9 cellular contexts compared by ENCODE assay signal in the genomic region with DNA sequence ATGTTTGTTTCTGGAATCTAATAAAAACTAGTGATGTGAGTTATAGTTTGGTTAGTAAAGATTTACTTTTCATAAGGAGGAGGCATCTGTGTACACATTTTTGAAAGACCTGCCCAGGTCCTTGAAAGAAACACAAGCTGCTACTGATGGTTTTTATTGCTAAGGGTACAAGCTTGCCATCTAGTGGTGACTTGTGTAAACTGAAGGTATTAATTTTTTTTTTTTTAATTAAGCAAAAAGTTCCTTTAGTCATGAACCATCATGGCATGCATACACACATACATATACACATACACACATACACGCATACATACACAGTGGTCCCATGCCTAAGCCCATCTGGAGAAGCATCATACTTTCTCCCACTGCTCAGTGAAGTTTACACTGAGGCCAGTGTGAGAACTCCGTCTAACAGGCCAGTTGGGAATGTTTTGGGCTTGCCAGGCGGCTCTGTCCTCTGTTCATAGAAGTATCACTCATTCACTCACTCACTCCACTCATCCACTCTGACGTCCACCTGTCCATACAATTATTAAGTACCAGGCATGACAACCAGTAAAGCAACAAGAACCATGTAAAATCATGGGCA.
DNase-seq lines count a peak whose midpoint lies in the region; ATAC-seq and TF ChIP-seq lines count a peak whose summit lies in the region.
"Had no signal": no experiment of that assay in that cellular context is flagged by ENCODE, and none has a peak within 500 bp of the region (broad histone marks: within the 10 kb centered on the region; RNA-seq: fewer than 3 reads in every experiment).

No MANE protein-coding gene starts in this region.

- H3K4me3 ChIP-seq in right lobe of liver, result no peak overlapping the region

- H3K4me1 ChIP-seq in right lobe of liver, result no peaks in the 10 kb centered on the region

- peak; percentile 53 for TF ChIP-seq CTCF in MCF 10A (IDR thresholded peaks at IDR 0.05; ENCODE audit: unreplicated experiment)
- peak; percentile 33 to 69 (median 66) for TF ChIP-seq CTCF in right lobe of liver (IDR thresholded peaks at IDR 0.05)

- H3K4me1 Mint-ChIP-seq in MCF 10A (ENCODE audit: insufficient read depth, unreplicated experiment), result no peaks in the 10 kb centered on the region
- no peaks in the 10 kb centered on the region for H3K4me1 Mint-ChIP-seq in stimulated activated memory B cell treated with anti-CD40 and anti-IgM and Interleukin-4, amounts not matched to agents 10 μg/mL and 1 μg/mL and 100 μg/mL, for 72 hours
- H3K4me1 Mint-ChIP-seq: activated naive CD8-positive, alpha-beta T cell treated with anti-CD3 and anti-CD28 coated beads, Interleukin-2, amount 10 ng/mL, durations not matched to agents 7 days and 5 days had no signal

- no peak overlapping the region for H3K27ac Mint-ChIP-seq in MCF 10A (ENCODE audit: low read depth, unreplicated experiment)
- H3K27ac Mint-ChIP-seq in stimulated activated memory B cell treated with anti-CD40 and anti-IgM and Interleukin-4, amounts not matched to agents 10 μg/mL and 1 μg/mL and 100 μg/mL, for 72 hours, result no peak overlapping the region
- H3K27ac Mint-ChIP-seq: activated naive CD8-positive, alpha-beta T cell treated with anti-CD3 and anti-CD28 coated beads, Interleukin-2, amount 10 ng/mL, durations not matched to agents 7 days and 5 days had no signal

- no peaks in the 10 kb centered on the region for H3K36me3 Mint-ChIP-seq in MCF 10A (ENCODE audit: insufficient read depth, unreplicated experiment)
- H3K36me3 Mint-ChIP-seq in stimulated activated memory B cell treated with anti-CD40 and anti-IgM and Interleukin-4, amounts not matched to agents 10 μg/mL and 1 μg/mL and 100 μg/mL, for 72 hours, result no peaks in the 10 kb centered on the region
- H3K36me3 Mint-ChIP-seq: activated naive CD8-positive, alpha-beta T cell treated with anti-CD3 and anti-CD28 coated beads, Interleukin-2, amount 10 ng/mL, durations not matched to agents 7 days and 5 days had no signal

- peaks cover 5% of the 10 kb centered on the region for H3K9me3 Mint-ChIP-seq in MCF 10A (ENCODE audit: unreplicated experiment)
- H3K9me3 Mint-ChIP-seq in stimulated activated memory B cell treated with anti-CD40 and anti-IgM and Interleukin-4, amounts not matched to agents 10 μg/mL and 1 μg/mL and 100 μg/mL, for 72 hours, result no peaks in the 10 kb centered on the region
- H3K9me3 Mint-ChIP-seq: activated naive CD8-positive, alpha-beta T cell treated with anti-CD3 and anti-CD28 coated beads, Interleukin-2, amount 10 ng/mL, durations not matched to agents 7 days and 5 days had no signal

- POLR2A ChIA-PET in MCF 10A (lab: Yijun Ruan, JAX), result interaction anchor here (0.6 to 1.2 kb wide), 4 partner anchors 22 to 592 kb away, joined by 3 to 6 read pairs (median 3); no protein-coding TSS in a partner anchor

- ATAC-seq in GM18505 (IDR thresholded peaks at IDR 0.05; ENCODE audit: unreplicated experiment), result peak; percentile 48
- peak; percentile 41 to 55 (median 46) for ATAC-seq in right lobe of liver
- ATAC-seq in HG02970 (IDR thresholded peaks at IDR 0.05; ENCODE audit: low FRiP score, unreplicated experiment), result no peak
- no peak for ATAC-seq in stimulated activated memory B cell treated with anti-CD40 and anti-IgM and Interleukin-4, amounts not matched to agents 10 μg/mL and 1 μg/mL and 100 μg/mL, for 72 hours

- TF ChIP-seq POLR2A in GM18505 (IDR thresholded peaks at IDR 0.05; ENCODE audit: borderline replicate concordance, extremely low read depth, insufficient read depth, insufficient read length) (no peak), right lobe of liver (IDR thresholded peaks at IDR 0.05) (no peak)

- no peaks in the 10 kb centered on the region for H3K9me3 ChIP-seq in right lobe of liver

- BruUV-seq in MCF 10A (replicated peaks; lab: Mats Ljungman, UMichigan), result no TSS peak

- no peak overlapping the region for H3K27ac ChIP-seq in right lobe of liver

- WGBS in right lobe of liver (ENCODE audit: insufficient coverage, low coverage, low lambda C conversion rate, missing lambda C conversion rate), result 6% methylated on average over 3 of the region's 4 CpGs

- no peak overlapping the region for H3K4me3 Mint-ChIP-seq in MCF 10A (ENCODE audit: unreplicated experiment)
- no peak overlapping the region for H3K4me3 Mint-ChIP-seq in stimulated activated memory B cell treated with anti-CD40 and anti-IgM and Interleukin-4, amounts not matched to agents 10 μg/mL and 1 μg/mL and 100 μg/mL, for 72 hours
- H3K4me3 Mint-ChIP-seq: activated naive CD8-positive, alpha-beta T cell treated with anti-CD3 and anti-CD28 coated beads, Interleukin-2, amount 10 ng/mL, durations not matched to agents 7 days and 5 days had no signal

- CTCF ChIA-PET in MCF 10A (lab: Yijun Ruan, JAX), result interaction anchor here (0.5 to 2.1 kb wide), 40 partner anchors 8 to 1474 kb away, joined by 3 to 41 read pairs (median 4); no protein-coding TSS in a partner anchor

- H3K27me3 ChIP-seq in right lobe of liver, result no peaks in the 10 kb centered on the region

- no peaks in the 10 kb centered on the region for H3K36me3 ChIP-seq in right lobe of liver

- peak; percentile 35 for DNase-seq in A172 (ENCODE audit: low spot score)
- peak; percentile 36 for DNase-seq in NCI-H2227 (lab: John Stamatoyannopoulos, UW; ENCODE audit: unreplicated experiment)
- peak; percentile 45 for DNase-seq in MCF 10A (ENCODE audit: unreplicated experiment)
- no peak for DNase-seq in right lobe of liver
- DNase-seq in activated CD4-positive, CD25-positive, alpha-beta regulatory T cell treated with anti-CD3 and anti-CD28 coated beads, Interleukin-2, amount 50 U/mL, for 72 hours, result no peak
- DNase-seq: activated naive CD8-positive, alpha-beta T cell treated with anti-CD3 and anti-CD28 coated beads, Interleukin-2, amount 10 ng/mL, durations not matched to agents 7 days and 5 days had no signal

- intact Hi-C loops in MCF 10A (cut with micrococcal nuclease) (loop anchor here (1.0 kb wide), 1 partner anchor 135 kb away; no protein-coding TSS in a partner anchor), right lobe of liver (cut with DNase I) (no loop called here)

- H3K27me3 Mint-ChIP-seq in MCF 10A (ENCODE audit: insufficient read depth, unreplicated experiment), result no peaks in the 10 kb centered on the region
- no peaks in the 10 kb centered on the region for H3K27me3 Mint-ChIP-seq in stimulated activated memory B cell treated with anti-CD40 and anti-IgM and Interleukin-4, amounts not matched to agents 10 μg/mL and 1 μg/mL and 100 μg/mL, for 72 hours
- H3K27me3 Mint-ChIP-seq: activated naive CD8-positive, alpha-beta T cell treated with anti-CD3 and anti-CD28 coated beads, Interleukin-2, amount 10 ng/mL, durations not matched to agents 7 days and 5 days had no signal

Comparison
In these comparisons a context has a peak if more than half of its experiments do, and no peak if none do; other contexts are left out.
1. DNase-seq: peak in A172 (single experiment), NCI-H2227 (single experiment) and MCF 10A (single experiment); none in right lobe of liver (0 of 3) and activated CD4-positive, CD25-positive, alpha-beta regulatory T cell treated with anti-CD3 and anti-CD28 coated beads, Interleukin-2, amount 50 U/mL, for 72 hours (single experiment).
2. ATAC-seq: peak in GM18505 (single experiment) and right lobe of liver (4 of 4); none in HG02970 (single experiment) and stimulated activated memory B cell treated with anti-CD40 and anti-IgM and Interleukin-4, amounts not matched to agents 10 μg/mL and 1 μg/mL and 100 μg/mL, for 72 hours (single experiment).